ENCODE assay signal across 1 cellular context in genomic region chr20:58808296-58809046, GRCh38.
TF ChIP-seq lines count a peak whose summit lies in the region.

No MANE protein-coding gene starts in this region.

TF ChIP-seq in HepG2, 621 proteins besides CTCF, POLR2A, EP300 and RAD21 (continued from another document):
- no peak for TF ChIP-seq ZNF281 (CRISPR knock-in tag; IDR thresholded peaks at IDR 0.05; ENCODE audit: borderline replicate concordance)
- no peak for TF ChIP-seq NFKB2 (CRISPR knock-in tag; IDR thresholded peaks at IDR 0.05; ENCODE audit: borderline replicate concordance)
